1 cellular context compared by ENCODE assay signal in genomic region chr6:24340998-24341934, GRCh38.
A peak's percentile ranks its signal among the peaks of the same experiment; 100 is the strongest.
TF ChIP-seq lines count a peak whose summit lies in the region.

No MANE protein-coding gene starts in this region.

TF ChIP-seq in HepG2, 621 proteins besides CTCF, POLR2A, EP300 and RAD21 (continued from another document and continues in another):
- no peak for TF ChIP-seq CEBPZ (IDR thresholded peaks at IDR 0.05; ENCODE audit: low read length)
- no peak for TF ChIP-seq SYNCRIP (IDR thresholded peaks at IDR 0.05; ENCODE audit: insufficient read depth, low read depth, low read length)
- peak; percentile 99 for TF ChIP-seq HNF1A (IDR thresholded peaks at IDR 0.05; ENCODE audit: low read depth)
- TF ChIP-seq HNF1A (CRISPR knock-in tag; IDR thresholded peaks at IDR 0.05; ENCODE audit: borderline replicate concordance): peak; percentile 100
- TF ChIP-seq BRCA1 (CRISPR knock-in tag; IDR thresholded peaks at IDR 0.05): no peak
- no peak for TF ChIP-seq NBN (conservative IDR thresholded peaks at IDR 0.05)
- no peak for TF ChIP-seq ARNT2 (CRISPR knock-in tag; IDR thresholded peaks at IDR 0.05; ENCODE audit: low read depth)
- TF ChIP-seq GPN1 (CRISPR knock-in tag; IDR thresholded peaks at IDR 0.05; ENCODE audit: borderline replicate concordance): no peak
- peak; percentile 64; the same call in 1 of the 2 replicates for TF ChIP-seq ARID4A (CRISPR knock-in tag; IDR thresholded peaks at IDR 0.05; ENCODE audit: borderline replicate concordance)
- TF ChIP-seq ZSCAN9 (CRISPR knock-in tag; IDR thresholded peaks at IDR 0.05; ENCODE audit: borderline replicate concordance): peak; percentile 88
- TF ChIP-seq MED13 (CRISPR knock-in tag; IDR thresholded peaks at IDR 0.05): peak; percentile 82; the same call in 1 of the 2 replicates
- TF ChIP-seq ZNF7 (CRISPR knock-in tag; IDR thresholded peaks at IDR 0.05): peak; percentile 96
- TF ChIP-seq HMGXB3 (CRISPR knock-in tag; IDR thresholded peaks at IDR 0.05; ENCODE audit: borderline replicate concordance): no peak
- no peak for TF ChIP-seq TERF1 (CRISPR knock-in tag; IDR thresholded peaks at IDR 0.05)
- 0 out of 2 replicates have a peak, but pooled peaks have one; percentile 42 for TF ChIP-seq ZNF142 (CRISPR knock-in tag; IDR thresholded peaks at IDR 0.05)
- no peak for TF ChIP-seq ZNF451 (CRISPR knock-in tag; IDR thresholded peaks at IDR 0.05)
- peak; percentile 89 for TF ChIP-seq TBL1XR1 (IDR thresholded peaks at IDR 0.05; ENCODE audit: borderline replicate concordance, low read length, partially characterized antibody)
- no peak for TF ChIP-seq RBM22 (optimal IDR thresholded peaks at IDR 0.05; ENCODE audit: low read length)
- no peak for TF ChIP-seq ZFP36 (IDR thresholded peaks at IDR 0.05; ENCODE audit: borderline replicate concordance, low read depth, low read length, partially characterized antibody)
- TF ChIP-seq MNT (IDR thresholded peaks at IDR 0.05): no peak
- no peak for TF ChIP-seq ZNF484 (CRISPR knock-in tag; IDR thresholded peaks at IDR 0.05; ENCODE audit: borderline replicate concordance, low read depth)
- TF ChIP-seq RNF2 (conservative IDR thresholded peaks at IDR 0.05; ENCODE audit: low read depth): no peak
- TF ChIP-seq MTA3 (CRISPR knock-in tag; IDR thresholded peaks at IDR 0.05): no peak
- no peak for TF ChIP-seq ZNF879 (CRISPR knock-in tag; IDR thresholded peaks at IDR 0.05)
- no peak for TF ChIP-seq SOX6 (IDR thresholded peaks at IDR 0.05)
- TF ChIP-seq SOX6 (CRISPR knock-in tag; IDR thresholded peaks at IDR 0.05): peak; percentile 99
- TF ChIP-seq RCOR2 (CRISPR knock-in tag; IDR thresholded peaks at IDR 0.05): peak; percentile 99
- TF ChIP-seq ZFP62 (CRISPR knock-in tag; IDR thresholded peaks at IDR 0.05): no peak
- TF ChIP-seq NR3C1 (CRISPR knock-in tag; IDR thresholded peaks at IDR 0.05): no peak
